Comparison of ENCODE assay signal across 11 cellular contexts in genomic region chr2:110866496-110866895, GRCh38.
DNase-seq lines count a peak whose midpoint lies in the region; ATAC-seq lines count a peak whose summit lies in the region.
"Had no signal": no experiment of that assay in that cellular context is flagged by ENCODE, and none has a peak within 500 bp of the region (broad histone marks: within the 10 kb centered on the region; RNA-seq: fewer than 3 reads in every experiment).

No MANE protein-coding gene starts in this region.

- no peaks in the 10 kb centered on the region for H3K36me3 Mint-ChIP-seq in T-helper 2 cell treated with Interferon-gamma antibody and Interleukin-4, amounts not matched to agents 5 μg/mL and 100 μg/mL, for 36 hours (ENCODE audit: low read depth)
- no peaks in the 10 kb centered on the region for H3K36me3 Mint-ChIP-seq in activated naive CD8-positive, alpha-beta T cell treated with anti-CD3 and anti-CD28 coated beads for 36 hours
- H3K36me3 Mint-ChIP-seq: memory B cell had no signal

- H3K9me3 Mint-ChIP-seq in T-helper 2 cell treated with Interferon-gamma antibody and Interleukin-4, amounts not matched to agents 5 μg/mL and 100 μg/mL, for 36 hours, result no peaks in the 10 kb centered on the region
- H3K9me3 Mint-ChIP-seq in activated naive CD8-positive, alpha-beta T cell treated with anti-CD3 and anti-CD28 coated beads for 36 hours, result peaks cover 4% of the 10 kb centered on the region
- H3K9me3 Mint-ChIP-seq: memory B cell had no signal

- peak overlapping the region; percentile 58 for H3K4me3 Mint-ChIP-seq in T-helper 2 cell treated with Interferon-gamma antibody and Interleukin-4, amounts not matched to agents 5 μg/mL and 100 μg/mL, for 36 hours
- H3K4me3 Mint-ChIP-seq in activated naive CD8-positive, alpha-beta T cell treated with anti-CD3 and anti-CD28 coated beads for 36 hours, result no peak overlapping the region
- H3K4me3 Mint-ChIP-seq: memory B cell had no signal

- H3K4me1 Mint-ChIP-seq in T-helper 2 cell treated with Interferon-gamma antibody and Interleukin-4, amounts not matched to agents 5 μg/mL and 100 μg/mL, for 36 hours (ENCODE audit: low read depth), result peaks cover 49% of the 10 kb centered on the region
- peaks cover 51% of the 10 kb centered on the region for H3K4me1 Mint-ChIP-seq in activated naive CD8-positive, alpha-beta T cell treated with anti-CD3 and anti-CD28 coated beads for 36 hours

- peak overlapping the region; percentile 66 for H3K27ac Mint-ChIP-seq in T-helper 2 cell treated with Interferon-gamma antibody and Interleukin-4, amounts not matched to agents 5 μg/mL and 100 μg/mL, for 36 hours
- peak overlapping the region; percentile 25 for H3K27ac Mint-ChIP-seq in activated naive CD8-positive, alpha-beta T cell treated with anti-CD3 and anti-CD28 coated beads for 36 hours
- H3K27ac Mint-ChIP-seq: memory B cell, progenitor cell of endocrine pancreas had no signal

- ATAC-seq in HG02642 (IDR thresholded peaks at IDR 0.05; ENCODE audit: poor library complexity, unreplicated experiment) (no peak), HG02610 (IDR thresholded peaks at IDR 0.05; ENCODE audit: unreplicated experiment) (no peak), HG03139 (IDR thresholded peaks at IDR 0.05; ENCODE audit: unreplicated experiment) (no peak)

- DNase-seq in NK-92 treated with Interleukin-12 subunit alpha and Interleukin-12 subunit beta, amount 100 ng/mL, for 24 hours (lab: John Stamatoyannopoulos, UW), result peak; percentile 63
- DNase-seq in NK-92 (lab: John Stamatoyannopoulos, UW; ENCODE audit: unreplicated experiment), result no peak
- peak; percentile 84 for DNase-seq in T-helper 2 cell treated with Interferon-gamma antibody and Interleukin-4, amounts not matched to agents 5 μg/mL and 100 μg/mL, for 36 hours (ENCODE audit: low spot score)
- peak; percentile 60 for DNase-seq in activated naive CD8-positive, alpha-beta T cell treated with anti-CD3 and anti-CD28 coated beads for 36 hours
- peak; percentile 75 for DNase-seq in stimulated activated CD4-positive, alpha-beta T cell treated with anti-CD3 and anti-CD28 coated beads, Interleukin-4, amount 100 ng/mL, for 24 hours
- DNase-seq: dorsolateral prefrontal cortex had no signal

- peaks cover 24% of the 10 kb centered on the region for H3K27me3 Mint-ChIP-seq in T-helper 2 cell treated with Interferon-gamma antibody and Interleukin-4, amounts not matched to agents 5 μg/mL and 100 μg/mL, for 36 hours (ENCODE audit: low read depth)
- peaks cover 25% of the 10 kb centered on the region for H3K27me3 Mint-ChIP-seq in activated naive CD8-positive, alpha-beta T cell treated with anti-CD3 and anti-CD28 coated beads for 36 hours
